10 cellular contexts compared by ENCODE assay signal in genomic region chr1:959730-960039, GRCh38. TPM values are rescaled to one million over a fixed set of nuclear protein-coding genes. Genes with fewer than 3 reads are reported as not detected.
A peak's percentile ranks its signal among the peaks of the same experiment; 100 is the strongest.
DNase-seq lines count a peak whose midpoint lies in the region; ATAC-seq, FAIRE-seq and TF ChIP-seq lines count a peak whose summit lies in the region.
"Had no signal": no experiment of that assay in that cellular context is flagged by ENCODE, and none has a peak within 500 bp of the region (broad histone marks: within the 10 kb centered on the region; RNA-seq: fewer than 3 reads in every experiment).

No MANE protein-coding gene starts in this region.

- H3K9me3 ChIP-seq in astrocyte (ENCODE audit: insufficient read depth, low read depth, low read length), result no peaks in the 10 kb centered on the region
- no peaks in the 10 kb centered on the region for H3K9me3 ChIP-seq in mesenchymal stem cell (ENCODE audit: control insufficient read depth, low read length)
- H3K9me3 ChIP-seq in tibial artery, result no peaks in the 10 kb centered on the region
- no peaks in the 10 kb centered on the region for H3K9me3 ChIP-seq in aorta (ENCODE audit: control insufficient read depth, low read length)

- H3K14ac ChIP-seq in mesenchymal stem cell (ENCODE audit: low read length in 2 of 2), result no peak overlapping the region

- H3K27ac ChIP-seq in astrocyte (ENCODE audit: low read depth, low read length), result no peak overlapping the region
- H3K27ac ChIP-seq in mesenchymal stem cell (ENCODE audit: low read length, poor library complexity, severe bottlenecking), result no peak overlapping the region
- peak overlapping the region; percentile 49 to 75 for H3K27ac ChIP-seq in tibial artery
- H3K27ac ChIP-seq in aorta (ENCODE audit: low read depth in 1 of 2, low read length in 2 of 2), result no peak overlapping the region

- peak overlapping the region; percentile 63 for H2BK15ac ChIP-seq in mesenchymal stem cell (ENCODE audit: low read depth, poor library complexity, severe bottlenecking)

- H3K27me3 ChIP-seq in astrocyte (ENCODE audit: insufficient read depth, low read length) (no peaks in the 10 kb centered on the region), mesenchymal stem cell (ENCODE audit: control insufficient read depth in 1 of 2, insufficient read depth in 1 of 2, low read length in 2 of 2) (no peaks in the 10 kb centered on the region), tibial artery (no peaks in the 10 kb centered on the region), aorta (ENCODE audit: control insufficient read depth in 1 of 2, insufficient read depth in 2 of 2, low read length in 1 of 2) (no peaks in the 10 kb centered on the region)

- no peak for FAIRE-seq in astrocyte (lab: Jason Lieb, UNC)

- peak overlapping the region; percentile 100 for H3K4me2 ChIP-seq in astrocyte (ENCODE audit: low read length)
- H3K4me2 ChIP-seq in mesenchymal stem cell (ENCODE audit: low read length, poor library complexity, severe bottlenecking), result no peak overlapping the region

- peak overlapping the region; percentile 55 for H4K8ac ChIP-seq in mesenchymal stem cell (ENCODE audit: low read length)

- H3K9ac ChIP-seq in astrocyte (ENCODE audit: low read length) (no peak overlapping the region), mesenchymal stem cell (ENCODE audit: low read length) (no peak overlapping the region)

- H3K79me2 ChIP-seq in astrocyte (ENCODE audit: insufficient read depth, low read length), result peaks cover 38% of the 10 kb centered on the region

- ATAC-seq in activated CD8-positive, alpha-beta memory T cell treated with anti-CD3 and anti-CD28 coated beads, Interleukin-2, amount 10 ng/mL, durations not matched to agents 7 days and 5 days, result peak; percentile 13
- ATAC-seq in GM21423 (IDR thresholded peaks at IDR 0.05; ENCODE audit: unreplicated experiment), result no peak
- no peak for ATAC-seq in aorta (ENCODE audit: low FRiP score)

- no peak overlapping the region for H3K4ac ChIP-seq in mesenchymal stem cell (ENCODE audit: low read depth in 1 of 2, low read length in 2 of 2)

- H3K23ac ChIP-seq in mesenchymal stem cell (ENCODE audit: low read length in 2 of 2), result no peak overlapping the region

- H3K9me3 Mint-ChIP-seq in activated CD8-positive, alpha-beta memory T cell treated with anti-CD3 and anti-CD28 coated beads, Interleukin-2, amount 10 ng/mL, durations not matched to agents 7 days and 5 days (ENCODE audit: low read depth), result no peaks in the 10 kb centered on the region
- H3K9me3 Mint-ChIP-seq in astrocyte (ENCODE audit: unreplicated experiment), result no peaks in the 10 kb centered on the region

- peaks cover 16% of the 10 kb centered on the region for H3K4me1 Mint-ChIP-seq in activated CD8-positive, alpha-beta memory T cell treated with anti-CD3 and anti-CD28 coated beads, Interleukin-2, amount 10 ng/mL, durations not matched to agents 7 days and 5 days
- H3K4me1 Mint-ChIP-seq in astrocyte (ENCODE audit: low read depth, unreplicated experiment), result peaks cover 7% of the 10 kb centered on the region

- peak overlapping the region in 1 of 2 experiments; percentile 51 for H2BK12ac ChIP-seq in mesenchymal stem cell (ENCODE audit: low read length in 2 of 2)

- H3K27ac Mint-ChIP-seq in activated CD8-positive, alpha-beta memory T cell treated with anti-CD3 and anti-CD28 coated beads, Interleukin-2, amount 10 ng/mL, durations not matched to agents 7 days and 5 days, result no peak overlapping the region
- H3K27ac Mint-ChIP-seq in astrocyte (ENCODE audit: unreplicated experiment), result no peak overlapping the region

- no peak overlapping the region for H2BK5ac ChIP-seq in mesenchymal stem cell (ENCODE audit: low read depth, low read length, poor library complexity, severe bottlenecking)

- H2AFZ ChIP-seq in astrocyte (ENCODE audit: low read depth, low read length) (peak overlapping the region; percentile 26), mesenchymal stem cell (ENCODE audit: low read depth, low read length) (no peak overlapping the region)

- peaks cover 9% of the 10 kb centered on the region for H3K36me3 Mint-ChIP-seq in activated CD8-positive, alpha-beta memory T cell treated with anti-CD3 and anti-CD28 coated beads, Interleukin-2, amount 10 ng/mL, durations not matched to agents 7 days and 5 days
- peaks cover 9% of the 10 kb centered on the region for H3K36me3 Mint-ChIP-seq in astrocyte (ENCODE audit: low read depth, unreplicated experiment)

- no peak for TF ChIP-seq CTCF in astrocyte (IDR thresholded peaks at IDR 0.05; ENCODE audit: insufficient read depth, low read depth, low read length)
- TF ChIP-seq CTCF in tibial artery (IDR thresholded peaks at IDR 0.05), result no peak

- CTCF ChIA-PET in activated CD8-positive, alpha-beta memory T cell treated with anti-CD3 and anti-CD28 coated beads, Interleukin-2, amount 10 ng/mL, durations not matched to agents 7 days and 5 days (lab: Charles Lee), result interaction anchor here (1.4 to 1.9 kb wide), 5 partner anchors 16 to 55 kb away, joined by 3 to 11 read pairs (median 6); no protein-coding TSS in a partner anchor

- H3K4me3 ChIP-seq in astrocyte (ENCODE audit: insufficient read depth, low read depth, low read length) (no peak overlapping the region), mesenchymal stem cell (ENCODE audit: insufficient read depth in 1 of 2, low read depth in 1 of 2, low read length in 2 of 2) (peak overlapping the region in 1 of 2 experiments; percentile 91), tibial artery (peak overlapping the region; percentile 98 to 100), aorta (ENCODE audit: low read length in 2 of 2) (no peak overlapping the region)

- H3K36me3 ChIP-seq in astrocyte (ENCODE audit: insufficient read depth, low read length), result peaks cover 16% of the 10 kb centered on the region
- peaks cover 35 to 60% of the 10 kb centered on the region in 2 experiments for H3K36me3 ChIP-seq in mesenchymal stem cell (ENCODE audit: control insufficient read depth in 1 of 2, insufficient read depth in 2 of 2, low read depth in 1 of 2, low read length in 2 of 2)
- peaks cover 16 to 49% (median 24%) of the 10 kb centered on the region in 3 donors for H3K36me3 ChIP-seq in tibial artery
- H3K36me3 ChIP-seq in aorta (ENCODE audit: control insufficient read depth in 1 of 2, insufficient read depth in 2 of 2, low read length in 1 of 2), result no peaks in the 10 kb centered on the region

- intact Hi-C loops in tibial artery (cut with DNase I; ENCODE audit: low total_unique reads) (loop anchor here (5.0 kb wide), 1 partner anchor 52 kb away; no protein-coding TSS in a partner anchor), aorta (cut with DNase I) (loop anchor here (5.0 to 10.0 kb wide), 2 partner anchors 55 to 57 kb away; no protein-coding TSS in a partner anchor)

- H2BK120ac ChIP-seq in mesenchymal stem cell (ENCODE audit: low read depth, low read length), result peak overlapping the region; percentile 80

- no peak overlapping the region for H3K18ac ChIP-seq in mesenchymal stem cell (ENCODE audit: low read depth in 1 of 2, low read length in 2 of 2)

- WGBS in mesenchymal stem cell, result 64% methylated on average over 40 of the region's 40 CpGs
- WGBS in aorta, 2 donors, result 25 to 32% methylated on average over 15 to 40 of the region's 40 CpGs

- no peaks in the 10 kb centered on the region for H3K27me3 Mint-ChIP-seq in activated CD8-positive, alpha-beta memory T cell treated with anti-CD3 and anti-CD28 coated beads, Interleukin-2, amount 10 ng/mL, durations not matched to agents 7 days and 5 days
- H3K27me3 Mint-ChIP-seq in astrocyte (ENCODE audit: low read depth, unreplicated experiment), result no peaks in the 10 kb centered on the region

- peaks cover 2% of the 10 kb centered on the region for H3K4me1 ChIP-seq in astrocyte (ENCODE audit: insufficient read depth, low read length)
- H3K4me1 ChIP-seq in mesenchymal stem cell (ENCODE audit: control insufficient read depth, insufficient read depth, low read depth, low read length), result peaks cover 21% of the 10 kb centered on the region
- peaks cover 0 to 40% (median 31%) of the 10 kb centered on the region in 4 donors for H3K4me1 ChIP-seq in tibial artery
- H3K4me1 ChIP-seq in aorta (ENCODE audit: control insufficient read depth in 1 of 2, insufficient read depth in 2 of 2, low read length in 2 of 2), result no peaks in the 10 kb centered on the region

- no peak overlapping the region for H2AK5ac ChIP-seq in mesenchymal stem cell (ENCODE audit: low read length, severe bottlenecking)

- peak overlapping the region; percentile 81 for H3K4me3 Mint-ChIP-seq in activated CD8-positive, alpha-beta memory T cell treated with anti-CD3 and anti-CD28 coated beads, Interleukin-2, amount 10 ng/mL, durations not matched to agents 7 days and 5 days
- no peak overlapping the region for H3K4me3 Mint-ChIP-seq in astrocyte (ENCODE audit: unreplicated experiment)

- peaks cover 45% of the 10 kb centered on the region for H3K79me1 ChIP-seq in mesenchymal stem cell (replicated peaks; ENCODE audit: low read length, poor library complexity, severe bottlenecking)

- peaks cover 26% of the 10 kb centered on the region for H4K20me1 ChIP-seq in astrocyte (ENCODE audit: insufficient read depth, low read length)

- H4K91ac ChIP-seq in mesenchymal stem cell (ENCODE audit: low read length), result peak overlapping the region; percentile 79

- DNase-seq in activated CD8-positive, alpha-beta memory T cell treated with anti-CD3 and anti-CD28 coated beads, Interleukin-2, amount 10 ng/mL, durations not matched to agents 7 days and 5 days, result no peak
- DNase-seq in activated CD8-positive, alpha-beta memory T cell treated with anti-CD3 and anti-CD28 coated beads, Interleukin-2, amount 50 U/mL, for 48 hours, result no peak
- no peak for DNase-seq in astrocyte (ENCODE audit: low read depth)
- no peak for DNase-seq in mesenchymal stem cell
- no peak for DNase-seq in tibial artery
- no peak for DNase-seq in foreskin melanocyte
- DNase-seq in aorta, result no peak

RNA-seq across cellular contexts. Expression of gene NOC2L, which starts 0.6 kb away (rescaled TPM):
- total RNA-seq in activated CD8-positive, alpha-beta memory T cell treated with anti-CD3 and anti-CD28 coated beads, Interleukin-2, amount 10 ng/mL, durations not matched to agents 7 days and 5 days, result 100 to 1,000 TPM in 1 of 2 experiments, 10 to 100 TPM in 1; 68.9 to 103 TPM
- total RNA-seq in astrocyte, result 83.7 and 91.4 TPM in 2 replicates
- 32.5 TPM for polyA plus RNA-seq in mesenchymal stem cell (2013, experiment 1 of 2)
- polyA plus RNA-seq in mesenchymal stem cell (2013, experiment 2 of 2), result 33.0 TPM
- total RNA-seq in aorta, result 10 to 100 TPM; 35.8 to 41.4 TPM
- 10 to 100 TPM; 17.3 to 55.5 TPM for polyA plus RNA-seq in aorta

RNA-seq across cellular contexts. Expression of gene KLHL17, which starts 0.7 kb away (rescaled TPM):
- total RNA-seq in activated CD8-positive, alpha-beta memory T cell treated with anti-CD3 and anti-CD28 coated beads, Interleukin-2, amount 10 ng/mL, durations not matched to agents 7 days and 5 days, result 10 to 100 TPM; 30.7 to 32.4 TPM
- total RNA-seq in astrocyte, result 25.6 and 25.9 TPM in 2 replicates
- polyA plus RNA-seq in mesenchymal stem cell (2013, experiment 1 of 2), result 11.5 TPM
- 12.5 TPM for polyA plus RNA-seq in mesenchymal stem cell (2013, experiment 2 of 2)
- total RNA-seq in aorta, result 10 to 100 TPM; 10.0 to 19.9 TPM
- 10 to 100 TPM in 1 of 2 donors, 1 to 10 TPM in 1; 2.8 to 40.5 TPM for polyA plus RNA-seq in aorta

RNA-seq across cellular contexts. Expression of gene PLEKHN1, which starts 6.6 kb away (rescaled TPM):
- 1 to 10 TPM; 3.3 to 3.9 TPM for total RNA-seq in activated CD8-positive, alpha-beta memory T cell treated with anti-CD3 and anti-CD28 coated beads, Interleukin-2, amount 10 ng/mL, durations not matched to agents 7 days and 5 days
- 2.1 and 2.4 TPM in 2 replicates for total RNA-seq in astrocyte
- polyA plus RNA-seq in mesenchymal stem cell (2013, experiment 1 of 2), result 0.75 TPM
- 0.60 TPM for polyA plus RNA-seq in mesenchymal stem cell (2013, experiment 2 of 2)
- 1 to 10 TPM in 1 of 2 donors, under 1 TPM in 1; 0.52 to 1.2 TPM for total RNA-seq in aorta
- under 1 TPM; 0.13 to 0.61 TPM for polyA plus RNA-seq in aorta
- total RNA-seq: cerebellum, temporal lobe had no signal

RNA-seq across cellular contexts. Expression of gene PERM1, which starts 22.2 kb away (rescaled TPM):
- not detected for total RNA-seq in activated CD8-positive, alpha-beta memory T cell treated with anti-CD3 and anti-CD28 coated beads, Interleukin-2, amount 10 ng/mL, durations not matched to agents 7 days and 5 days
- 0.20 TPM in 1 of 2 replicates, not detected in the other for total RNA-seq in astrocyte
- not detected for polyA plus RNA-seq in mesenchymal stem cell (2013, experiment 1 of 2)
- not detected for polyA plus RNA-seq in mesenchymal stem cell (2013, experiment 2 of 2)
- under 1 TPM; 0.42 to 0.49 TPM for total RNA-seq in aorta
- 1 to 10 TPM in 1 of 2 donors, under 1 TPM in 1; 0.50 to 1.5 TPM for polyA plus RNA-seq in aorta

RNA-seq across cellular contexts. Expression of gene SAMD11, which starts 36.0 kb away (rescaled TPM):
- total RNA-seq in activated CD8-positive, alpha-beta memory T cell treated with anti-CD3 and anti-CD28 coated beads, Interleukin-2, amount 10 ng/mL, durations not matched to agents 7 days and 5 days, result under 1 TPM in 1 of 2 experiments, not detected in 1; 0.61 TPM
- total RNA-seq in astrocyte (6.0 and 9.5 TPM in 2 replicates), aorta (10 to 100 TPM; 30.1 to 44.3 TPM)
- 2.2 TPM for polyA plus RNA-seq in mesenchymal stem cell (2013, experiment 1 of 2)
- 1.9 TPM for polyA plus RNA-seq in mesenchymal stem cell (2013, experiment 2 of 2)
- 1 to 10 TPM; 2.6 to 7.2 TPM for polyA plus RNA-seq in aorta

Comparison
In these comparisons a context has a peak if more than half of its experiments do, and no peak if none do; other contexts are left out.
1. H3K27ac ChIP-seq: peak in tibial artery (2 of 2); none in astrocyte (single experiment), mesenchymal stem cell (single experiment) and aorta (0 of 2).
2. H3K4me3 ChIP-seq: peak in tibial artery (2 of 2); none in astrocyte (single experiment) and aorta (0 of 2).